Comparison of ENCODE assay signal across 21 cellular contexts in genomic region chr5:25550793-25551192, GRCh38.
A peak's percentile ranks its signal among the peaks of the same experiment; 100 is the strongest.
DNase-seq lines count a peak whose midpoint lies in the region; FAIRE-seq and TF ChIP-seq lines count a peak whose summit lies in the region.
"Had no signal": no experiment of that assay in that cellular context is flagged by ENCODE, and none has a peak within 500 bp of the region (broad histone marks: within the 10 kb centered on the region; RNA-seq: fewer than 3 reads in every experiment).

No MANE protein-coding gene starts in this region.

- TF ChIP-seq CTCF in chondrocyte (IDR thresholded peaks at IDR 0.05), result no peak

- peak; percentile 38 for FAIRE-seq in RCC 7860 (lab: Jason Lieb, UNC)
- FAIRE-seq: D721Med, G401.6, GM12891, GM19239 had no signal

- no peak overlapping the region for H3K4me3 Mint-ChIP-seq in chondrocyte (ENCODE audit: unreplicated experiment)
- H3K4me3 Mint-ChIP-seq: CD14-positive monocyte; CD4-positive, alpha-beta memory T cell; CD4-positive, CD25-positive, alpha-beta regulatory T cell; CD8-positive, alpha-beta memory T cell had no signal

- H3K27ac Mint-ChIP-seq in chondrocyte (ENCODE audit: unreplicated experiment), result no peak overlapping the region
- H3K27ac Mint-ChIP-seq: CD14-positive monocyte; CD4-positive, alpha-beta memory T cell; CD4-positive, CD25-positive, alpha-beta regulatory T cell; CD8-positive, alpha-beta memory T cell had no signal

- peaks cover 2% of the 10 kb centered on the region for H3K27me3 Mint-ChIP-seq in chondrocyte (ENCODE audit: low read depth)
- H3K27me3 Mint-ChIP-seq: CD4-positive, alpha-beta memory T cell; CD4-positive, CD25-positive, alpha-beta regulatory T cell; CD8-positive, alpha-beta memory T cell had no signal

- CTCF ChIA-PET in HEK293T (lab: Yijun Ruan, JAX), result no interaction called here

- POLR2A ChIA-PET in HEK293T (lab: Yijun Ruan, JAX), result no interaction called here

- no peaks in the 10 kb centered on the region for H3K4me1 Mint-ChIP-seq in chondrocyte (ENCODE audit: low read depth)
- H3K4me1 Mint-ChIP-seq: CD14-positive monocyte; CD4-positive, alpha-beta memory T cell; CD4-positive, CD25-positive, alpha-beta regulatory T cell; CD8-positive, alpha-beta memory T cell had no signal

- H3K36me3 Mint-ChIP-seq in chondrocyte (ENCODE audit: low read depth), result no peaks in the 10 kb centered on the region
- H3K36me3 Mint-ChIP-seq: CD14-positive monocyte; CD4-positive, alpha-beta memory T cell; CD4-positive, CD25-positive, alpha-beta regulatory T cell; CD8-positive, alpha-beta memory T cell had no signal

- no peaks in the 10 kb centered on the region for H3K9me3 Mint-ChIP-seq in chondrocyte (ENCODE audit: low read depth)

- DNase-seq in NCI-H748 (lab: John Stamatoyannopoulos, UW; ENCODE audit: unreplicated experiment) (peak; percentile 63), NCI-H748 treated with DMSO at 0.1 percent for 48 hours (lab: John Stamatoyannopoulos, UW) (no peak), HEK293T (ENCODE audit: extremely low spot score) (no peak), RCC 7860 (ENCODE audit: low spot score) (no peak), chondrocyte (ENCODE audit: low spot score) (no peak), NCI-H82 treated with DMSO at 0.1 percent for 48 hours (lab: John Stamatoyannopoulos, UW; ENCODE audit: unreplicated experiment) (no peak)
- DNase-seq: ACHN; BE2C; C1 segment of cervical spinal cord; Caco-2; Calu3; CD4-positive, alpha-beta memory T cell; CD4-positive, CD25-positive, alpha-beta regulatory T cell; CD8-positive, alpha-beta memory T cell; DMS79 treated with DMSO at 0.1 percent for 48 hours; GF-D8 had no signal

TF ChIP-seq in HEK293T, 16 proteins besides CTCF, POLR2A, EP300 and RAD21:
- TF ChIP-seq, protein P1, sequence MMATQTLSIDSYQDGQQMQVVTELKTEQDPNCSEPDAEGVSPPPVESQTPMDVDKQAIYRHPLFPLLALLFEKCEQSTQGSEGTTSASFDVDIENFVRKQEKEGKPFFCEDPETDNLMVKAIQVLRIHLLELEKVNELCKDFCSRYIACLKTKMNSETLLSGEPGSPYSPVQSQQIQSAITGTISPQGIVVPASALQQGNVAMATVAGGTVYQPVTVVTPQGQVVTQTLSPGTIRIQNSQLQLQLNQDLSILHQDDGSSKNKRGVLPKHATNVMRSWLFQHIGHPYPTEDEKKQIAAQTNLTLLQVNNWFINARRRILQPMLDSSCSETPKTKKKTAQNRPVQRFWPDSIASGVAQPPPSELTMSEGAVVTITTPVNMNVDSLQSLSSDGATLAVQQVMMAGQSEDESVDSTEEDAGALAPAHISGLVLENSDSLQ (IDR thresholded peaks at IDR 0.05), result peak; percentile 64
- TF ChIP-seq CTBP1 (IDR thresholded peaks at IDR 0.05; ENCODE audit: borderline replicate concordance), result no peak
TF ChIP-seq in HEK293T: peak in this region for 1.
